Comparison of ENCODE assay signal across 1 cellular context in the genomic region with DNA sequence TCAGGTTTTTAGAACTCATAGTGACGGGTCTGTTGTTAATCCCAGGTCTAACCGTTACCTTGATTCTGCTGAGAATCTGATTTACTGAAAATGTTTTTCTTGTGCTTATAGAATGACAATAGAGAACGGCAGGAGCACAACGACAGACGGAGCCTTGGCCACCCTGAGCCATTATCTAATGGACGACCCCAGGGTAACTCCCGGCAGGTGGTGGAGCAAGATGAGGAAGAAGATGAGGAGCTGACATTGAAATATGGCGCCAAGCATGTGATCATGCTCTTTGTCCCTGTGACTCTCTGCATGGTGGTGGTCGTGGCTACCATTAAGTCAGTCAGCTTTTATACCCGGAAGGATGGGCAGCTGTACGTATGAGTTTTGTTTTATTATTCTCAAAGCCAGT.
TF ChIP-seq lines count a peak whose summit lies in the region.

No MANE protein-coding gene starts in this region.

TF ChIP-seq in GM23338, 12 proteins besides CTCF, POLR2A, EP300 and RAD21 (continued from another document):
- TF ChIP-seq ZNF462 (CRISPR knock-in tag; IDR thresholded peaks at IDR 0.05), result no peak
- TF ChIP-seq, protein P1, sequence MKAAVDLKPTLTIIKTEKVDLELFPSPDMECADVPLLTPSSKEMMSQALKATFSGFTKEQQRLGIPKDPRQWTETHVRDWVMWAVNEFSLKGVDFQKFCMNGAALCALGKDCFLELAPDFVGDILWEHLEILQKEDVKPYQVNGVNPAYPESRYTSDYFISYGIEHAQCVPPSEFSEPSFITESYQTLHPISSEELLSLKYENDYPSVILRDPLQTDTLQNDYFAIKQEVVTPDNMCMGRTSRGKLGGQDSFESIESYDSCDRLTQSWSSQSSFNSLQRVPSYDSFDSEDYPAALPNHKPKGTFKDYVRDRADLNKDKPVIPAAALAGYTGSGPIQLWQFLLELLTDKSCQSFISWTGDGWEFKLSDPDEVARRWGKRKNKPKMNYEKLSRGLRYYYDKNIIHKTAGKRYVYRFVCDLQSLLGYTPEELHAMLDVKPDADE (IDR thresholded peaks at IDR 0.05), result no peak
